Comparison of ENCODE assay signal across 18 cellular contexts in genomic region chr4:137226221-137226620, GRCh38.
DNase-seq lines count a peak whose midpoint lies in the region; ATAC-seq and TF ChIP-seq lines count a peak whose summit lies in the region.
"Had no signal": no experiment of that assay in that cellular context is flagged by ENCODE, and none has a peak within 500 bp of the region (broad histone marks: within the 10 kb centered on the region; RNA-seq: fewer than 3 reads in every experiment).

No MANE protein-coding gene starts in this region.

- DNase-seq in NOMO-1 treated with DMSO at 0.1 percent for 48 hours (lab: John Stamatoyannopoulos, UW; ENCODE audit: unreplicated experiment), result peak; percentile 0
- no peak for DNase-seq in NOMO-1 treated with dmso at 0.1 percent for 144 hours (lab: John Stamatoyannopoulos, UW; ENCODE audit: unreplicated experiment)
- peak; percentile 18 for DNase-seq in fibroblast of gingiva (ENCODE audit: low read depth)
- DNase-seq in mesothelial cell of epicardium (ENCODE audit: low spot score in 2 of 2, unreplicated experiment in 2 of 2), result no peak
- DNase-seq in left lobe of liver (ENCODE audit: low spot score), result no peak
- DNase-seq: DMS79 treated with DMSO at 0.1 percent for 48 hours, GF-D8, GOT3, KG1, MG63, NCI-H1930, NCI-H2107, NCI-H774, RPMI8226, SHP77 had no signal

- H3K4me1 Mint-ChIP-seq in mesothelial cell of epicardium, result no peaks in the 10 kb centered on the region

- H3K27me3 Mint-ChIP-seq in mesothelial cell of epicardium (ENCODE audit: low read depth), result no peaks in the 10 kb centered on the region

- H3K36me3 Mint-ChIP-seq in mesothelial cell of epicardium, result peaks cover 4% of the 10 kb centered on the region

- TF ChIP-seq CTCF in mesothelial cell of epicardium (IDR thresholded peaks at IDR 0.05; ENCODE audit: unreplicated experiment), result no peak

- H3K9me3 Mint-ChIP-seq in mesothelial cell of epicardium, result peaks cover 14% of the 10 kb centered on the region

- peak overlapping the region; percentile 8 for H3K27ac Mint-ChIP-seq in mesothelial cell of epicardium

- ATAC-seq in left lobe of liver, result no peak
- no peak for ATAC-seq in GM18502 (IDR thresholded peaks at IDR 0.05; ENCODE audit: poor library complexity, unreplicated experiment)
- no peak for ATAC-seq in GM21786 (IDR thresholded peaks at IDR 0.05; ENCODE audit: unreplicated experiment)
- ATAC-seq in GM21390 (IDR thresholded peaks at IDR 0.05; ENCODE audit: unreplicated experiment), result no peak

- no peak overlapping the region for H3K4me3 Mint-ChIP-seq in mesothelial cell of epicardium

Comparison
In these comparisons a context has a peak if more than half of its experiments do, and no peak if none do; other contexts are left out.
1. DNase-seq: peak in NOMO-1 treated with DMSO at 0.1 percent for 48 hours (single experiment) and fibroblast of gingiva (single experiment); none in NOMO-1 treated with dmso at 0.1 percent for 144 hours (single experiment), mesothelial cell of epicardium (0 of 2) and left lobe of liver (single experiment).